ENCODE assay signal across 8 cellular contexts in the genomic region with DNA sequence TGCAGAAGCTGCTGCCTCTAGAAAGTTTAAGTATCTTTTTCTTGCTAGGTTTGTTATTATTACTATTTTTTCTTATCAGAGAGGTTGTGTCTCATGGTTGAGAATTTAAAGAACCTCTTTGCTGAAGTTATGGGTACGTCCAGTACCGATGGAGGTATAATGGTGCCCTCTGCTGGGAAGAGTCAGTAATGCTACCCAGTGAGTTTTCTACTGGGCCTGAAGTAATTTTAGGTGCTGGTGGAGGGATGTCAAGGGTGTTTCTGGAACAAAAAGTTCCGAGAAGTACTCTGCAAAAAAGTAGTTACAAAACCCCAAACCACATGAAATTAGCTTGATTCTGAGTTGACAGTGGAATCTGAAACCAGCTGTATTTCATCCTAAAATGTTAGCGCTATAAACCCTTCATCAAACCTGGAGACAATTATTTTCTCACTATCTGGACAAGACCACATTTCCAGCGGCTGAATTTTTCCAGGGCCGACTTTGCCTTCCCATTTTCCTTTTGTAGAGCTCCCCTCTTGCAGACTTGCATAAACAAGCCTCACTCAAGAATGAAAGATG.
DNase-seq lines count a peak whose midpoint lies in the region; ATAC-seq and TF ChIP-seq lines count a peak whose summit lies in the region.

No MANE protein-coding gene starts in this region.

- ATAC-seq in heart left ventricle (peak; percentile 58 to 78 (median 66)), HG02840 (IDR thresholded peaks at IDR 0.05; ENCODE audit: low FRiP score, unreplicated experiment) (no peak)

- no peak overlapping the region for H3K4me3 ChIP-seq in HAP-1
- no peak overlapping the region for H3K4me3 ChIP-seq in heart left ventricle
- H3K4me3 ChIP-seq in retinal pigment epithelial cell (ENCODE audit: low read length), result no peak overlapping the region

- no peak overlapping the region for H3K27ac Mint-ChIP-seq in activated T-cell treated with anti-CD3 and anti-CD28 coated beads, Interleukin-2, amount 50 U/mL, for 24 hours

- no peaks in the 10 kb centered on the region for H3K4me1 Mint-ChIP-seq in activated T-cell treated with anti-CD3 and anti-CD28 coated beads, Interleukin-2, amount 50 U/mL, for 24 hours (ENCODE audit: low read depth)

- 20 to 34% (median 23%) methylated on average over 6 of the region's 6 CpGs for WGBS in heart left ventricle, 4 donors

- TF ChIP-seq CTCF in heart left ventricle (IDR thresholded peaks at IDR 0.05) (peak; percentile 54 to 77 (median 65)), retinal pigment epithelial cell (conservative IDR thresholded peaks at IDR 0.05; ENCODE audit: low read depth, low read length) (peak; percentile 71)

- no peaks in the 10 kb centered on the region for H3K9me3 Mint-ChIP-seq in activated T-cell treated with anti-CD3 and anti-CD28 coated beads, Interleukin-2, amount 50 U/mL, for 24 hours

- DNase-seq in activated T-cell treated with anti-CD3 and anti-CD28 coated beads for 24 hours (ENCODE audit: low read depth) (peak; percentile 10), HAP-1 (ENCODE audit: low spot score in 2 of 2) (peak; percentile 54 to 82), NCI-H446 treated with DMSO at 0.1 percent for 48 hours (lab: John Stamatoyannopoulos, UW) (peak; percentile 0), heart left ventricle (peak in 3 of 5 donors; percentile 12 to 33 (median 32)), retinal pigment epithelial cell (ENCODE audit: low read depth) (no peak)
- no peak for DNase-seq in activated T-cell treated with anti-CD3 and anti-CD28 coated beads, Interleukin-2, amount 50 U/mL, for 24 hours
- peak; percentile 14 for DNase-seq in activated naive CD4-positive, alpha-beta T cell treated with anti-CD3 and anti-CD28 coated beads, Interleukin-2, amount 50 U/mL, for 16 hours

- no peaks in the 10 kb centered on the region for H3K36me3 Mint-ChIP-seq in activated T-cell treated with anti-CD3 and anti-CD28 coated beads, Interleukin-2, amount 50 U/mL, for 24 hours (ENCODE audit: low read depth)

- intact Hi-C loops in heart left ventricle (cut with DNase I), result loop anchor here (1.0 to 10.0 kb wide), 7 partner anchors 382 to 538 kb away; no protein-coding TSS in a partner anchor

- no peak overlapping the region for H3K4me3 Mint-ChIP-seq in activated T-cell treated with anti-CD3 and anti-CD28 coated beads, Interleukin-2, amount 50 U/mL, for 24 hours

- in situ Hi-C loops in HAP-1 (cut with MboI; ENCODE audit: low sequenced_read_pairs), result no loop called here

- H3K4me1 ChIP-seq in HAP-1 (no peaks in the 10 kb centered on the region), heart left ventricle (no peaks in the 10 kb centered on the region)

- no peaks in the 10 kb centered on the region for H3K9me3 ChIP-seq in HAP-1
- H3K9me3 ChIP-seq in heart left ventricle, result no peaks in the 10 kb centered on the region

- TF ChIP-seq POLR2A in heart left ventricle (IDR thresholded peaks at IDR 0.05), result no peak

- H3K27ac ChIP-seq in heart left ventricle, result peak overlapping the region in 1 of 12 donors; percentile 6

- H3K27me3 ChIP-seq in HAP-1 (ENCODE audit: low read depth) (no peaks in the 10 kb centered on the region), heart left ventricle (no peaks in the 10 kb centered on the region)

- H3K36me3 ChIP-seq in HAP-1 (replicated peaks) (no peaks in the 10 kb centered on the region), heart left ventricle (no peaks in the 10 kb centered on the region)

- peaks cover 25% of the 10 kb centered on the region for H3K27me3 Mint-ChIP-seq in activated T-cell treated with anti-CD3 and anti-CD28 coated beads, Interleukin-2, amount 50 U/mL, for 24 hours

Comparison
In these comparisons a context has a peak if more than half of its experiments do, and no peak if none do; other contexts are left out.
1. DNase-seq: peak in activated T-cell treated with anti-CD3 and anti-CD28 coated beads for 24 hours (single experiment), HAP-1 (2 of 2), NCI-H446 treated with DMSO at 0.1 percent for 48 hours (single experiment), activated naive CD4-positive, alpha-beta T cell treated with anti-CD3 and anti-CD28 coated beads, Interleukin-2, amount 50 U/mL, for 16 hours (single experiment) and heart left ventricle (3 of 5); none in activated T-cell treated with anti-CD3 and anti-CD28 coated beads, Interleukin-2, amount 50 U/mL, for 24 hours (single experiment) and retinal pigment epithelial cell (single experiment).